In the genomic region with DNA sequence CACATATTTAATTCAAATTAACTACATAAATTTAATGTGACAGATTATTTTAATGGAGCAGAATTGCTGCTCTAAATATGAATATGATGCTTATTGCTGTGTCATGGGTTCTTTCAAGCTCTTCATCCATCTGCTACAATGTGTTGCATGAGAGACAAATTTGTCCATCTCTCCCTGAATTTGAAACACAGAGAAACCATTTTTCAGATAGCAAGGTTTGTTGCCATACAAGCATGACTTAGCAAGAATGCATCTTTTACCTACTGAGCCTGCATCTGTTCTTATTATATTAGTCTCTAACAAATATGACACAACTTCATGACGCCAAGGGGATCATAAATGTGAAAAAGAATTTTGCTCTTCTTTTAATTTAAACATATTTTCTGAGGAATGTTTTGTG, we compare ENCODE assay signal across 26 cellular contexts.
"Had no signal": no experiment of that assay in that cellular context is flagged by ENCODE, and none has a peak within 500 bp of the region (broad histone marks: within the 10 kb centered on the region; RNA-seq: fewer than 3 reads in every experiment).

No MANE protein-coding gene starts in this region.

- H3K9me3 ChIP-seq: ovary, psoas muscle, right lobe of liver, sigmoid colon, stomach, suprapubic skin, testis, tibial artery, transverse colon, upper lobe of right lung, uterus had no signal

- H2AFZ ChIP-seq: neural progenitor cell, parathyroid adenoma had no signal

- H3K79me2 ChIP-seq: parathyroid adenoma had no signal

- H3K4me3 ChIP-seq: neural progenitor cell, ovary, psoas muscle, right lobe of liver, sigmoid colon, stomach, suprapubic skin, testis, tibial artery, transverse colon, upper lobe of right lung, uterus had no signal

- ATAC-seq: natural killer cell; psoas muscle; right cardiac atrium; stimulated activated effector memory CD8-positive, alpha-beta T cell treated with anti-CD3 and anti-CD28 coated beads, Interleukin-12 subunit alpha, Interleukin-12 subunit beta, amount 100 ng/mL, for 72 hours; stimulated activated naive B cell treated with anti-CD40 and anti-IgM and Interleukin-4, amounts not matched to agents 10 μg/mL and 1 μg/mL and 100 μg/mL, for 72 hours; upper lobe of right lung had no signal

- FAIRE-seq: small intestine had no signal

- H3K27me3 ChIP-seq: neural progenitor cell, ovary, right lobe of liver, sigmoid colon, stomach, suprapubic skin, testis, tibial artery, transverse colon, upper lobe of right lung, uterus had no signal

- H3K4me1 ChIP-seq: parathyroid adenoma, psoas muscle, sigmoid colon, stomach, testis, tibial artery, transverse colon, upper lobe of right lung, uterus had no signal

- H3K9ac ChIP-seq: neural progenitor cell, parathyroid adenoma had no signal

- H3K4me2 ChIP-seq: neural progenitor cell had no signal

- H3K27ac ChIP-seq: neural progenitor cell, ovary, parathyroid adenoma, psoas muscle, right lobe of liver, sigmoid colon, stomach, suprapubic skin, testis, tibial artery, transverse colon, upper lobe of right lung, uterus had no signal

- H3K36me3 ChIP-seq: neural progenitor cell, ovary, right lobe of liver, sigmoid colon, stomach, suprapubic skin, tibial artery, transverse colon, upper lobe of right lung, uterus had no signal

- DNase-seq: natural killer cell; occipital lobe; ovary; posterior cingulate gyrus; psoas muscle; right cardiac atrium; sigmoid colon; small intestine; stimulated activated CD4-positive, alpha-beta T cell treated with anti-CD3 and anti-CD28 coated beads, Interleukin-15, amount 100 ng/mL, for 24 hours; stimulated activated CD4-positive, alpha-beta T cell treated with anti-CD3 and anti-CD28 coated beads, Interleukin-2, amount 100 ng/mL, for 24 hours; stimulated activated CD4-positive, alpha-beta T cell treated with anti-CD3 and anti-CD28 coated beads, Interleukin-2, amount 100 ng/mL, for 48 hours; stimulated activated CD4-positive, alpha-beta T cell treated with anti-CD3 and anti-CD28 coated beads, Interleukin-4, amount 100 ng/mL, for 24 hours; stimulated activated naive B cell treated with anti-CD40 and anti-IgM and Interleukin-4, amounts not matched to agents 10 μg/mL and 1 μg/mL and 100 μg/mL, for 72 hours; stimulated activated naive CD4-positive, alpha-beta T cell treated with Interleukin-2 at 50 U/mL for 16 hours; stomach; substantia nigra; testis; tibial artery; transverse colon; upper lobe of right lung; uterus had no signal
